ENCODE assay signal across 10 cellular contexts in genomic region chr5:34053133-34053532, GRCh38. TPM values are rescaled to one million over a fixed set of nuclear protein-coding genes. Genes with fewer than 3 reads are reported as not detected.
A peak's percentile ranks its signal among the peaks of the same experiment; 100 is the strongest.
DNase-seq lines count a peak whose midpoint lies in the region; ATAC-seq, FAIRE-seq and TF ChIP-seq lines count a peak whose summit lies in the region.
"Had no signal": no experiment of that assay in that cellular context is flagged by ENCODE, and none has a peak within 500 bp of the region (broad histone marks: within the 10 kb centered on the region; RNA-seq: fewer than 3 reads in every experiment).

No MANE protein-coding gene starts in this region.

- peak overlapping the region; percentile 81 for H3K27ac Mint-ChIP-seq in HFFc6

- intact Hi-C loops in left ventricle myocardium superior (cut with micrococcal nuclease) = no loop called here

- DNase-seq in HFFc6 = peak; percentile 94
- peak; percentile 87 for DNase-seq in astrocyte of the hippocampus (ENCODE audit: low read depth, low spot score)
- no peak for DNase-seq in left ventricle myocardium superior
- DNase-seq in urothelium cell line (ENCODE audit: low spot score) = peak; percentile 53
- DNase-seq: H9; stimulated activated naive CD4-positive, alpha-beta T cell treated with Interleukin-2 at 50 U/mL for 16 hours had no signal

- no peak for FAIRE-seq in urothelium cell line (lab: Jason Lieb, UNC)
- FAIRE-seq: G401.6 had no signal

- H3K9me3 Mint-ChIP-seq in HFFc6 = no peaks in the 10 kb centered on the region
- H3K9me3 Mint-ChIP-seq: H9 had no signal

- H3K4me1 Mint-ChIP-seq in HFFc6 (ENCODE audit: low read depth) = peaks cover 53% of the 10 kb centered on the region
- H3K4me1 Mint-ChIP-seq: H9 had no signal

- H3K36me3 Mint-ChIP-seq in HFFc6 (ENCODE audit: low read depth) = peaks cover 5% of the 10 kb centered on the region; the same call in 1 of the 2 replicates

- ATAC-seq in left ventricle myocardium superior = peak; percentile 50
- no peak for ATAC-seq in GM21447 (IDR thresholded peaks at IDR 0.05; ENCODE audit: unreplicated experiment)
- no peak for ATAC-seq in HG03432 (IDR thresholded peaks at IDR 0.05; ENCODE audit: unreplicated experiment)
- ATAC-seq in HG03139 (IDR thresholded peaks at IDR 0.05; ENCODE audit: unreplicated experiment) = no peak

- no peaks in the 10 kb centered on the region; the same call in none of the 2 replicates for H3K27me3 Mint-ChIP-seq in HFFc6 (ENCODE audit: insufficient read depth)

- TF ChIP-seq CTCF in HFFc6 (IDR thresholded peaks at IDR 0.05) = no peak

- peak overlapping the region; percentile 68 for H3K4me3 Mint-ChIP-seq in HFFc6
- H3K4me3 Mint-ChIP-seq: H9 had no signal

RNA-seq across cellular contexts. Expression of gene C1QTNF3, which starts 10.1 kb away (rescaled TPM):
- under 1 TPM; 0.40 to 0.62 (median 0.50) TPM for total RNA-seq in HFFc6 (2021; fragmentation: NEBNext Ultra II Directional; extraction: Animal tissue kit (Norgen Biotek cat#: 25700))
- total RNA-seq in left ventricle myocardium superior = 1.1 TPM

RNA-seq across cellular contexts. Expression of gene AMACR, which starts 45.3 kb away (rescaled TPM):
- total RNA-seq in HFFc6 (2021; fragmentation: NEBNext Ultra II Directional; extraction: Animal tissue kit (Norgen Biotek cat#: 25700)) = 10 to 100 TPM in 1 of 6 experiments, 1 to 10 TPM in 5; 8.1 to 16.8 (median 8.9) TPM
- 6.5 TPM for total RNA-seq in left ventricle myocardium superior
